19 cellular contexts compared by ENCODE assay signal in genomic region chr15:70387086-70387485, GRCh38.
"Had no signal": no experiment of that assay in that cellular context is flagged by ENCODE, and none has a peak within 500 bp of the region (broad histone marks: within the 10 kb centered on the region; RNA-seq: fewer than 3 reads in every experiment).

No MANE protein-coding gene starts in this region.

- DNase-seq: activated CD4-positive, alpha-beta memory T cell treated with anti-CD3 and anti-CD28 coated beads for 36 hours; activated CD4-positive, alpha-beta T cell treated with anti-CD3 and anti-CD28 coated beads for 36 hours; activated naive CD4-positive, alpha-beta T cell treated with Interleukin-2 at 50 U/mL for 16 hours; activated naive CD8-positive, alpha-beta T cell treated with anti-CD3 and anti-CD28 coated beads, Interleukin-2, amount 10 ng/mL, durations not matched to agents 7 days and 5 days; activated T-cell treated with anti-CD3 and anti-CD28 coated beads, Interleukin-2, amount 50 U/mL, for 1 hour; amygdala; hypothalamus; left lung; natural killer cell; pancreas; sigmoid colon; stimulated activated CD4-positive, alpha-beta T cell treated with anti-CD3 and anti-CD28 coated beads, Interleukin-4, amount 100 ng/mL, for 4 hours; stimulated activated naive CD8-positive, alpha-beta T cell treated with anti-CD3 and anti-CD28 coated beads, Interleukin-15, Interleukin-2, amounts not matched to agents 100 U/mL and 50 U/mL, for 24 hours; SW 1271; T-helper 2 cell; transverse colon had no signal

- ATAC-seq: activated CD4-positive, alpha-beta T cell treated with anti-CD3 and anti-CD28 coated beads for 36 hours; foreskin keratinocyte; left lung; natural killer cell; pancreas; stimulated activated naive CD8-positive, alpha-beta T cell treated with anti-CD3 and anti-CD28 coated beads, Interleukin-15, Interleukin-2, amounts not matched to agents 100 U/mL and 50 U/mL, for 24 hours; WTC11 had no signal

- H3K27me3 Mint-ChIP-seq: activated CD4-positive, alpha-beta memory T cell treated with anti-CD3 and anti-CD28 coated beads for 36 hours; activated CD4-positive, alpha-beta T cell treated with anti-CD3 and anti-CD28 coated beads for 36 hours had no signal

- H3K4me3 Mint-ChIP-seq: activated CD4-positive, alpha-beta memory T cell treated with anti-CD3 and anti-CD28 coated beads for 36 hours; activated CD4-positive, alpha-beta T cell treated with anti-CD3 and anti-CD28 coated beads for 36 hours; activated naive CD8-positive, alpha-beta T cell treated with anti-CD3 and anti-CD28 coated beads, Interleukin-2, amount 10 ng/mL, durations not matched to agents 7 days and 5 days; natural killer cell; WTC11 had no signal

- H3K36me3 Mint-ChIP-seq: activated CD4-positive, alpha-beta memory T cell treated with anti-CD3 and anti-CD28 coated beads for 36 hours; activated naive CD8-positive, alpha-beta T cell treated with anti-CD3 and anti-CD28 coated beads, Interleukin-2, amount 10 ng/mL, durations not matched to agents 7 days and 5 days; natural killer cell; WTC11 had no signal

- H3K27ac Mint-ChIP-seq: activated CD4-positive, alpha-beta memory T cell treated with anti-CD3 and anti-CD28 coated beads for 36 hours; activated CD4-positive, alpha-beta T cell treated with anti-CD3 and anti-CD28 coated beads for 36 hours; activated naive CD8-positive, alpha-beta T cell treated with anti-CD3 and anti-CD28 coated beads, Interleukin-2, amount 10 ng/mL, durations not matched to agents 7 days and 5 days; activated T-helper 2 cell treated with anti-CD3 and anti-CD28 coated beads, Interferon-gamma antibody, Interleukin-2, Interleukin-4, amounts not matched to agents 10 μg/mL and 5 μg/mL and 100 μg/mL, durations not matched to agents 14 hours and 24 hours and 36 hours; natural killer cell; WTC11 had no signal

- H3K9me3 Mint-ChIP-seq: activated naive CD8-positive, alpha-beta T cell treated with anti-CD3 and anti-CD28 coated beads, Interleukin-2, amount 10 ng/mL, durations not matched to agents 7 days and 5 days; activated T-helper 2 cell treated with anti-CD3 and anti-CD28 coated beads, Interferon-gamma antibody, Interleukin-2, Interleukin-4, amounts not matched to agents 10 μg/mL and 5 μg/mL and 100 μg/mL, durations not matched to agents 14 hours and 24 hours and 36 hours; natural killer cell had no signal

- H3K4me1 Mint-ChIP-seq: activated CD4-positive, alpha-beta T cell treated with anti-CD3 and anti-CD28 coated beads for 36 hours; activated naive CD8-positive, alpha-beta T cell treated with anti-CD3 and anti-CD28 coated beads, Interleukin-2, amount 10 ng/mL, durations not matched to agents 7 days and 5 days; natural killer cell had no signal
